ENCODE assay signal across 27 cellular contexts in genomic region chr9:120456218-120456617, GRCh38.
"Had no signal": no experiment of that assay in that cellular context is flagged by ENCODE, and none has a peak within 500 bp of the region (broad histone marks: within the 10 kb centered on the region; RNA-seq: fewer than 3 reads in every experiment).

No MANE protein-coding gene starts in this region.

- DNase-seq: hypothalamus; islet precursor cell; left ventricle myocardium inferior; mesendoderm; naive B cell; natural killer cell; nephron progenitor cell; ovary; stimulated activated CD4-positive, alpha-beta T cell treated with anti-CD3 and anti-CD28 coated beads, Interleukin-12 subunit alpha, Interleukin-12 subunit beta, amount 100 ng/mL, for 4 hours; stimulated activated CD4-positive, alpha-beta T cell treated with anti-CD3 and anti-CD28 coated beads, Interleukin-15, amount 100 ng/mL, for 24 hours; stimulated activated CD4-positive, alpha-beta T cell treated with anti-CD3 and anti-CD28 coated beads, Interleukin-2, amount 100 ng/mL, for 24 hours; stimulated activated CD4-positive, alpha-beta T cell treated with anti-CD3 and anti-CD28 coated beads, Interleukin-4, amount 100 ng/mL, for 1 hour; stimulated activated naive B cell treated with anti-CD40 and anti-IgM and Interleukin-4, amounts not matched to agents 10 μg/mL and 1 μg/mL and 100 μg/mL, for 72 hours; stimulated activated naive CD8-positive, alpha-beta T cell treated with anti-CD3 and anti-CD28 coated beads, Interleukin-15, Interleukin-2, amounts not matched to agents 100 U/mL and 50 U/mL, for 24 hours; stomach; testis; thyroid gland; transverse colon; upper lobe of left lung had no signal

- H3K9me3 Mint-ChIP-seq: natural killer cell, nephron progenitor cell, neural progenitor cell had no signal

- H3K4me1 Mint-ChIP-seq: naive B cell; neural progenitor cell; stimulated activated naive B cell treated with anti-CD40 and anti-IgM and Interleukin-4, amounts not matched to agents 10 μg/mL and 1 μg/mL and 100 μg/mL, for 72 hours had no signal

- H3K4me2 ChIP-seq: neural progenitor cell had no signal

- H3K4me3 ChIP-seq: left ventricle myocardium inferior, lung, neural progenitor cell, ovary, right atrium auricular region, skin epidermis, stomach, testis, thyroid gland, transverse colon, upper lobe of left lung, vagina had no signal

- H3K9me3 ChIP-seq: ovary, right atrium auricular region, testis, thyroid gland, transverse colon, upper lobe of left lung, vagina had no signal

- H3K9ac ChIP-seq: neural progenitor cell had no signal

- ATAC-seq: natural killer cell; sciatic nerve; stimulated activated naive B cell treated with anti-CD40 and anti-IgM and Interleukin-4, amounts not matched to agents 10 μg/mL and 1 μg/mL and 100 μg/mL, for 72 hours; stimulated activated naive CD8-positive, alpha-beta T cell treated with anti-CD3 and anti-CD28 coated beads, Interleukin-15, Interleukin-2, amounts not matched to agents 100 U/mL and 50 U/mL, for 24 hours had no signal

- H3K4me3 Mint-ChIP-seq: mesothelial cell of epicardium; naive B cell; natural killer cell; nephron progenitor cell; neural progenitor cell; stimulated activated naive B cell treated with anti-CD40 and anti-IgM and Interleukin-4, amounts not matched to agents 10 μg/mL and 1 μg/mL and 100 μg/mL, for 72 hours had no signal

- H3K27me3 ChIP-seq: neural progenitor cell, ovary, right atrium auricular region, stomach, testis, thyroid gland, transverse colon, upper lobe of left lung, vagina had no signal

- H3K4me1 ChIP-seq: neural progenitor cell, right atrium auricular region, stomach, testis, thyroid gland, transverse colon, upper lobe of left lung, vagina had no signal

- H3K27ac ChIP-seq: left ventricle myocardium inferior, neural progenitor cell, ovary, right atrium auricular region, skin epidermis, stomach, testis, thyroid gland, transverse colon, upper lobe of left lung, vagina had no signal

- H3K27ac Mint-ChIP-seq: mesothelial cell of epicardium; natural killer cell; nephron progenitor cell; neural progenitor cell; progenitor cell of endocrine pancreas; stimulated activated naive B cell treated with anti-CD40 and anti-IgM and Interleukin-4, amounts not matched to agents 10 μg/mL and 1 μg/mL and 100 μg/mL, for 72 hours had no signal

- H3K27me3 Mint-ChIP-seq: naive B cell; progenitor cell of endocrine pancreas; stimulated activated naive B cell treated with anti-CD40 and anti-IgM and Interleukin-4, amounts not matched to agents 10 μg/mL and 1 μg/mL and 100 μg/mL, for 72 hours had no signal

- H2AFZ ChIP-seq: neural progenitor cell had no signal

- H3K36me3 ChIP-seq: ovary had no signal
